In genomic region chr2:170820647-170821630, GRCh38 we compare ENCODE assay signal across 10 cellular contexts. TPM values are rescaled to one million over a fixed set of nuclear protein-coding genes. Genes with fewer than 3 reads are reported as not detected.
DNase-seq lines count a peak whose midpoint lies in the region; ATAC-seq, FAIRE-seq and TF ChIP-seq lines count a peak whose summit lies in the region.
"Had no signal": no experiment of that assay in that cellular context is flagged by ENCODE, and none has a peak within 500 bp of the region (broad histone marks: within the 10 kb centered on the region; RNA-seq: fewer than 3 reads in every experiment).

No MANE protein-coding gene starts in this region.

- H3K27me3 Mint-ChIP-seq in neural progenitor cell (ENCODE audit: insufficient read depth, low read depth) = peaks cover 72% of the 10 kb centered on the region

- peaks cover 59% of the 10 kb centered on the region for H3F3A ChIP-seq in neural progenitor cell (ENCODE audit: low read depth)

- peak overlapping the region; percentile 86 for H3K4me3 Mint-ChIP-seq in neural progenitor cell

- ATAC-seq in HG03460 (IDR thresholded peaks at IDR 0.05; ENCODE audit: unreplicated experiment) (peak; percentile 44), esophagus mucosa (no peak), GM21717 (IDR thresholded peaks at IDR 0.05; ENCODE audit: unreplicated experiment) (no peak), HG03097 (IDR thresholded peaks at IDR 0.05; ENCODE audit: low FRiP score, unreplicated experiment) (no peak)

- H3K36me3 Mint-ChIP-seq in neural progenitor cell = peaks cover 3% of the 10 kb centered on the region

- H3K9me3 ChIP-seq in mammary epithelial cell (replicated peaks; ENCODE audit: insufficient read depth, low read length) (no peaks in the 10 kb centered on the region), neural progenitor cell (ENCODE audit: low read depth) (no peaks in the 10 kb centered on the region)

- no TSS peak for BruUV-seq in mammary epithelial cell (replicated peaks; lab: Mats Ljungman, UMichigan)

- no peaks in the 10 kb centered on the region for H3K79me2 ChIP-seq in mammary epithelial cell (ENCODE audit: insufficient read depth, low read length)
- H3K79me2 ChIP-seq in neural progenitor cell (ENCODE audit: low read depth) = no peaks in the 10 kb centered on the region

- no peak overlapping the region for H3K27ac Mint-ChIP-seq in neural progenitor cell

- TF ChIP-seq POLR2A in GM12891 (IDR thresholded peaks at IDR 0.05; ENCODE audit: low read depth, low read length) (no peak), H54 (IDR thresholded peaks at IDR 0.05; ENCODE audit: low read depth, low read length) (no peak)

- H3K27ac ChIP-seq in mammary epithelial cell (ENCODE audit: insufficient read depth, low read depth, low read length) = no peak overlapping the region
- H3K27ac ChIP-seq in neural progenitor cell = no peak overlapping the region

- no peaks in the 10 kb centered on the region for H3K9me3 Mint-ChIP-seq in neural progenitor cell

- in situ Hi-C loops in mammary epithelial cell (cut with MboI; ENCODE audit: low sequenced_read_pairs in 2 of 2) = no loop called here

- no peak for DNase-seq in GM12891 (ENCODE audit: insufficient read length, low spot score)
- no peak for DNase-seq in mammary epithelial cell
- DNase-seq in neural progenitor cell (ENCODE audit: low spot score) = no peak
- DNase-seq in H54 (ENCODE audit: insufficient read length, low spot score) = no peak
- DNase-seq: activated gamma-delta T cell had no signal

- dilution Hi-C loops in mammary epithelial cell (cut with HindIII; ENCODE audit: low sequenced_read_pairs) = no loop called here

- H2AFZ ChIP-seq in mammary epithelial cell (ENCODE audit: low read depth, low read length) (no peak overlapping the region), neural progenitor cell (replicated peaks) (no peak overlapping the region)

- CTCF ChIA-PET in mammary epithelial cell (lab: Charles Lee; ENCODE audit: low non-redundant PET) = no interaction called here

- H3K4me1 Mint-ChIP-seq in neural progenitor cell = peaks cover 49% of the 10 kb centered on the region

- intact Hi-C loops in mammary epithelial cell (cut with micrococcal nuclease) = no loop called here

- H3K4me3 ChIP-seq in mammary epithelial cell (replicated peaks in 1 of 3; ENCODE audit: insufficient read depth in 1 of 3, low read depth in 2 of 3, low read length in 3 of 3) (peak overlapping the region in 1 of 3 experiments; percentile 33), neural progenitor cell (peak overlapping the region; percentile 47)

- H4K20me1 ChIP-seq in mammary epithelial cell (ENCODE audit: insufficient read depth, low read length) (no peaks in the 10 kb centered on the region), neural progenitor cell (ENCODE audit: low read depth) (peaks cover 29% of the 10 kb centered on the region)

- TF ChIP-seq CTCF in mammary epithelial cell (conservative IDR thresholded peaks at IDR 0.05 in 1 of 2, IDR thresholded peaks at IDR 0.05 in 1 of 2; ENCODE audit: extremely low read depth in 1 of 2, insufficient read depth in 1 of 2, low read depth in 1 of 2, low read length in 2 of 2) (no peak), neural progenitor cell (IDR thresholded peaks at IDR 0.05) (no peak)

- H3K4me1 ChIP-seq in mammary epithelial cell (ENCODE audit: insufficient read depth, low read length) = peaks cover 44% of the 10 kb centered on the region
- H3K4me1 ChIP-seq in neural progenitor cell = peaks cover 59% of the 10 kb centered on the region

- H3K36me3 ChIP-seq in mammary epithelial cell (ENCODE audit: insufficient read depth, low read length) = no peaks in the 10 kb centered on the region
- no peaks in the 10 kb centered on the region for H3K36me3 ChIP-seq in neural progenitor cell

- 7% methylated on average over 21 of the region's 23 CpGs for WGBS in mammary epithelial cell (ENCODE audit: low coverage, missing lambda C conversion rate)

- H3K4me2 ChIP-seq in mammary epithelial cell (ENCODE audit: insufficient read depth, low read depth, low read length) = peak overlapping the region; percentile 71
- H3K4me2 ChIP-seq in neural progenitor cell = peak overlapping the region; percentile 96

- FAIRE-seq in GM12891 (lab: Jason Lieb, UNC) (peak; percentile 52), H54 (lab: Jason Lieb, UNC) (no peak)
- FAIRE-seq: urothelium cell line had no signal

- H3K27me3 ChIP-seq in mammary epithelial cell (ENCODE audit: insufficient read depth, low read length) (peaks cover 59% of the 10 kb centered on the region), neural progenitor cell (peaks cover 100% of the 10 kb centered on the region)

- no peak overlapping the region for H3K9ac ChIP-seq in mammary epithelial cell (ENCODE audit: insufficient read depth, low read length)
- no peak overlapping the region for H3K9ac ChIP-seq in neural progenitor cell

TF ChIP-seq in GM12891, 5 proteins besides CTCF, POLR2A, EP300 and RAD21:
- no peak for TF ChIP-seq POLR2AphosphoS5 (IDR thresholded peaks at IDR 0.05; ENCODE audit: low read depth, low read length)
- no peak for TF ChIP-seq SPI1 (IDR thresholded peaks at IDR 0.05; ENCODE audit: low read depth, low read length)
- TF ChIP-seq PAX5 (IDR thresholded peaks at IDR 0.05; ENCODE audit: insufficient read depth, low read length, severe bottlenecking) = no peak
- TF ChIP-seq TAF1 (IDR thresholded peaks at IDR 0.05; ENCODE audit: low read depth, low read length) = no peak
- TF ChIP-seq POU2F2 (IDR thresholded peaks at IDR 0.05; ENCODE audit: low read depth, low read length) = no peak

RNA-seq across cellular contexts. Expression of gene GAD1, which starts 4.3 kb away (rescaled TPM):
- 0.45 TPM for polyA plus RNA-seq in GM12891 (2012; ENCODE audit: low read depth, missing spikeins)
- total RNA-seq in mammary epithelial cell = 1 to 10 TPM; 1.7 to 5.2 TPM
- polyA plus RNA-seq in mammary epithelial cell = 0.79 TPM
- not detected for polyA minus RNA-seq in mammary epithelial cell
- 5.2 and 10.7 TPM in 2 replicates for total RNA-seq in neural progenitor cell (ENCODE audit: low replicate concordance)
- 1.1 TPM for total RNA-seq in esophagus mucosa

RNA-seq across cellular contexts. Expression of gene ERICH2, which starts 50.8 kb away (rescaled TPM):
- not detected for polyA plus RNA-seq in GM12891 (2012; ENCODE audit: low read depth, missing spikeins)
- total RNA-seq in mammary epithelial cell (1 to 10 TPM; 1.7 to 2.4 TPM), neural progenitor cell (ENCODE audit: low replicate concordance) (0.43 and 2.7 TPM in 2 replicates), esophagus mucosa (not detected)
- polyA plus RNA-seq in mammary epithelial cell = 0.20 TPM
- polyA minus RNA-seq in mammary epithelial cell = not detected
